ENCODE assay signal across 8 cellular contexts in genomic region chr6:25026723-25027122, GRCh38.
DNase-seq lines count a peak whose midpoint lies in the region; ATAC-seq and FAIRE-seq lines count a peak whose summit lies in the region.

No MANE protein-coding gene starts in this region.

- no peaks in the 10 kb centered on the region for H3K27me3 Mint-ChIP-seq in stimulated activated naive CD8-positive, alpha-beta T cell treated with anti-CD3 and anti-CD28 coated beads, Interleukin-15, amount 100 ng/mL, for 72 hours

- peak; percentile 22 to 26 for ATAC-seq in activated naive CD4-positive, alpha-beta T cell treated with anti-CD3 and anti-CD28 coated beads, Interleukin-2, amount 50 U/mL, for 72 hours
- ATAC-seq in stimulated activated naive CD8-positive, alpha-beta T cell treated with anti-CD3 and anti-CD28 coated beads, Interleukin-15, amount 100 ng/mL, for 72 hours, result no peak
- ATAC-seq in GM21528 (IDR thresholded peaks at IDR 0.05; ENCODE audit: low FRiP score, unreplicated experiment), result no peak

- peaks cover 0 to 20% of the 10 kb centered on the region in 2 donors for H3K36me3 Mint-ChIP-seq in activated naive CD4-positive, alpha-beta T cell treated with anti-CD3 and anti-CD28 coated beads, Interleukin-2, amount 50 U/mL, for 72 hours

- H3K4me1 Mint-ChIP-seq in stimulated activated naive CD8-positive, alpha-beta T cell treated with anti-CD3 and anti-CD28 coated beads, Interleukin-15, amount 100 ng/mL, for 72 hours, result peaks cover 55% of the 10 kb centered on the region

- peak overlapping the region; percentile 81 for H3K27ac Mint-ChIP-seq in activated naive CD4-positive, alpha-beta T cell treated with anti-CD3 and anti-CD28 coated beads, Interleukin-2, amount 50 U/mL, for 72 hours
- H3K27ac Mint-ChIP-seq in stimulated activated naive CD8-positive, alpha-beta T cell treated with anti-CD3 and anti-CD28 coated beads, Interleukin-15, amount 100 ng/mL, for 72 hours, result peak overlapping the region in 1 of 2 donors; percentile 48

- H3K4me3 Mint-ChIP-seq in stimulated activated naive CD8-positive, alpha-beta T cell treated with anti-CD3 and anti-CD28 coated beads, Interleukin-15, amount 100 ng/mL, for 72 hours, result peak overlapping the region; percentile 57 to 61

- no peaks in the 10 kb centered on the region for H3K9me3 Mint-ChIP-seq in activated naive CD4-positive, alpha-beta T cell treated with anti-CD3 and anti-CD28 coated beads, Interleukin-2, amount 50 U/mL, for 72 hours
- no peaks in the 10 kb centered on the region for H3K9me3 Mint-ChIP-seq in stimulated activated naive CD8-positive, alpha-beta T cell treated with anti-CD3 and anti-CD28 coated beads, Interleukin-15, amount 100 ng/mL, for 72 hours

- no peak for FAIRE-seq in RCC 7860 (lab: Jason Lieb, UNC)

- DNase-seq in activated effector memory CD4-positive, alpha-beta T cell treated with anti-CD3 and anti-CD28 coated beads, Interleukin-2, amount 50 U/mL, for 16 hours, result peak; percentile 72
- DNase-seq in activated effector memory CD4-positive, alpha-beta T cell treated with Interleukin-2 at 50 U/mL for 16 hours, result no peak
- DNase-seq in NCI-H2107 treated with DMSO at 0.1 percent for 48 hours (lab: John Stamatoyannopoulos, UW; ENCODE audit: unreplicated experiment) (peak; percentile 26), NAMALWA (ENCODE audit: low spot score) (no peak), RCC 7860 (ENCODE audit: low spot score) (no peak)
- DNase-seq in activated naive CD4-positive, alpha-beta T cell treated with anti-CD3 and anti-CD28 coated beads, Interleukin-2, amount 50 U/mL, for 72 hours (ENCODE audit: low spot score in 2 of 2), result no peak
- no peak for DNase-seq in stimulated activated naive CD8-positive, alpha-beta T cell treated with anti-CD3 and anti-CD28 coated beads, Interleukin-15, amount 100 ng/mL, for 72 hours

Comparison
In these comparisons a context has a peak if more than half of its experiments do, and no peak if none do; other contexts are left out.
1. DNase-seq: peak in activated effector memory CD4-positive, alpha-beta T cell treated with anti-CD3 and anti-CD28 coated beads, Interleukin-2, amount 50 U/mL, for 16 hours (single experiment) and NCI-H2107 treated with DMSO at 0.1 percent for 48 hours (single experiment); none in activated effector memory CD4-positive, alpha-beta T cell treated with Interleukin-2 at 50 U/mL for 16 hours (single experiment), activated naive CD4-positive, alpha-beta T cell treated with anti-CD3 and anti-CD28 coated beads, Interleukin-2, amount 50 U/mL, for 72 hours (0 of 2), stimulated activated naive CD8-positive, alpha-beta T cell treated with anti-CD3 and anti-CD28 coated beads, Interleukin-15, amount 100 ng/mL, for 72 hours (0 of 2), NAMALWA (single experiment) and RCC 7860 (single experiment).
2. ATAC-seq: peak in activated naive CD4-positive, alpha-beta T cell treated with anti-CD3 and anti-CD28 coated beads, Interleukin-2, amount 50 U/mL, for 72 hours (2 of 2); none in stimulated activated naive CD8-positive, alpha-beta T cell treated with anti-CD3 and anti-CD28 coated beads, Interleukin-15, amount 100 ng/mL, for 72 hours (single experiment) and GM21528 (single experiment).